In the genomic region with DNA sequence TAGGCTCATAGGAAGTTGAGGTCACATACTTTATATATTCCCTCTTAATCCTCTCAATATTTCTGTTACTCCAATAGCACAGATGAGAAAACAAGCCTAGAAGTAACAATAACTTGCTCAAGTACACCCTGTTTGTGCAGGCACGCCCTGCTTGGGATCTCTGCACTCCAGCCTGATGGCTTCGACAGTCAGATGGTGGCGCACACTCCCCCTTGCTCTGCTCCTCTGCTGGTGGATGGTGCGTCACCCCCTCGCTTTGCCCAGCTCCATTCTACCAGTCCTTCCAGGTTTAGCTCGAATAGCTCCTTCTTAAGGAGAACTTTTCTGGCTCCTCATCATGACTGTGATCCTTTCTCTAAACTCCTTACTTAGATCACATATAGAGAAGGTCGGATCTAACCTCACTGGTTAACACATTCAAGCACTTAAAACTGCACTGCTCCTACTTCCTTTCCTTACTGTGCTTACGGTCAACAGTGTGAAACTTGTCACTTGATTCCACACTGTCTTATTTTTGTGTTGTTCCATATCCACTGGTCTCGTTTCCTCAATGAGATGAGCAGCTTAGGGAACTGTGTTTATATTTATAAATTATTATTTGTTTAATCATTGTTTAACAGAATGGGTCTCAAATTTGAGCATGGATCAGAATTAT, we compare ENCODE assay signal across 28 cellular contexts. TPM values are rescaled to one million over a fixed set of nuclear protein-coding genes. Genes with fewer than 3 reads are reported as not detected.
DNase-seq lines count a peak whose midpoint lies in the region; ATAC-seq and TF ChIP-seq lines count a peak whose summit lies in the region.
"Had no signal": no experiment of that assay in that cellular context is flagged by ENCODE, and none has a peak within 500 bp of the region (broad histone marks: within the 10 kb centered on the region; RNA-seq: fewer than 3 reads in every experiment).

No MANE protein-coding gene starts in this region.

- H3K4me1 Mint-ChIP-seq in endothelial cell (ENCODE audit: unreplicated experiment) = peaks cover 56% of the 10 kb centered on the region
- H3K4me1 Mint-ChIP-seq in activated CD8-positive, alpha-beta T cell treated with anti-CD3 and anti-CD28 coated beads for 36 hours (ENCODE audit: low read depth) = peaks cover 25% of the 10 kb centered on the region

- TF ChIP-seq POLR2A in vagina (IDR thresholded peaks at IDR 0.05) = no peak

- H3K27ac ChIP-seq in heart right ventricle = peak overlapping the region in 9 of 10 donors; percentile 17 to 87 (median 71)
- peak overlapping the region; percentile 43 for H3K27ac ChIP-seq in neutrophil
- peak overlapping the region; percentile 50 for H3K27ac ChIP-seq in vagina
- no peak overlapping the region for H3K27ac ChIP-seq in brain microvascular endothelial cell
- H3K27ac ChIP-seq: C4-2B, GM23248, neural progenitor cell had no signal

- H3K27me3 Mint-ChIP-seq in endothelial cell (ENCODE audit: unreplicated experiment) = peaks cover 1% of the 10 kb centered on the region
- no peaks in the 10 kb centered on the region for H3K27me3 Mint-ChIP-seq in activated CD8-positive, alpha-beta T cell treated with anti-CD3 and anti-CD28 coated beads for 36 hours

- intact Hi-C loops in heart right ventricle (cut with DNase I) = no loop called here
- intact Hi-C loops in Right ventricle myocardium superior (cut with DNase I) = no loop called here
- intact Hi-C loops in vagina (cut with DNase I) = no loop called here
- intact Hi-C loops in activated CD8-positive, alpha-beta T cell treated with anti-CD3 and anti-CD28 coated beads for 36 hours (cut with micrococcal nuclease) = no loop called here

- peak overlapping the region; percentile 8 for H3K4me3 Mint-ChIP-seq in endothelial cell (ENCODE audit: unreplicated experiment)
- no peak overlapping the region for H3K4me3 Mint-ChIP-seq in activated CD8-positive, alpha-beta T cell treated with anti-CD3 and anti-CD28 coated beads for 36 hours
- H3K4me3 Mint-ChIP-seq: activated CD4-positive, alpha-beta T cell treated with anti-CD3 and anti-CD28 coated beads for 36 hours; activated naive CD8-positive, alpha-beta T cell treated with anti-CD3 and anti-CD28 coated beads for 36 hours; activated T-cell treated with anti-CD3 and anti-CD28 coated beads, Interleukin-2, amount 50 U/mL, for 72 hours; neural progenitor cell had no signal

- 76 to 81% methylated on average over 9 of the region's 9 CpGs for WGBS in heart right ventricle, 2 donors

- in situ Hi-C loops in brain microvascular endothelial cell (cut with HindIII; ENCODE audit: low pct_ligation_motif_present, low sequenced_read_pairs) = no loop called here

- H3K9me3 ChIP-seq in heart right ventricle (no peaks in the 10 kb centered on the region), neutrophil (no peaks in the 10 kb centered on the region), vagina (no peaks in the 10 kb centered on the region)

- no peak for ATAC-seq in heart right ventricle
- no peak for ATAC-seq in Right ventricle myocardium superior (ENCODE audit: poor library complexity)
- no peak for ATAC-seq in activated CD8-positive, alpha-beta T cell treated with anti-CD3 and anti-CD28 coated beads for 36 hours
- ATAC-seq: activated CD4-positive, alpha-beta T cell treated with anti-CD3 and anti-CD28 coated beads for 36 hours; activated T-cell treated with anti-CD3 and anti-CD28 coated beads, Interleukin-2, amount 50 U/mL, for 72 hours had no signal

- POLR2A ChIA-PET in activated CD8-positive, alpha-beta T cell treated with anti-CD3 and anti-CD28 coated beads for 36 hours (lab: Charles Lee) = no interaction called here

- H3K36me3 Mint-ChIP-seq in endothelial cell (ENCODE audit: low read depth, unreplicated experiment) = no peaks in the 10 kb centered on the region
- no peaks in the 10 kb centered on the region for H3K36me3 Mint-ChIP-seq in activated CD8-positive, alpha-beta T cell treated with anti-CD3 and anti-CD28 coated beads for 36 hours (ENCODE audit: low read depth)
- H3K36me3 Mint-ChIP-seq: activated naive CD8-positive, alpha-beta T cell treated with anti-CD3 and anti-CD28 coated beads for 36 hours; neural progenitor cell had no signal

- H3K27me3 ChIP-seq in heart right ventricle = no peaks in the 10 kb centered on the region
- H3K27me3 ChIP-seq in neutrophil = no peaks in the 10 kb centered on the region
- no peaks in the 10 kb centered on the region for H3K27me3 ChIP-seq in vagina
- no peaks in the 10 kb centered on the region for H3K27me3 ChIP-seq in brain microvascular endothelial cell (replicated peaks)

- peak overlapping the region; percentile 92 for H3K27ac Mint-ChIP-seq in endothelial cell (ENCODE audit: unreplicated experiment)
- no peak overlapping the region for H3K27ac Mint-ChIP-seq in activated CD8-positive, alpha-beta T cell treated with anti-CD3 and anti-CD28 coated beads for 36 hours
- H3K27ac Mint-ChIP-seq: activated CD4-positive, alpha-beta T cell treated with anti-CD3 and anti-CD28 coated beads for 36 hours; activated naive CD8-positive, alpha-beta T cell treated with anti-CD3 and anti-CD28 coated beads for 36 hours; activated T-cell treated with anti-CD3 and anti-CD28 coated beads, Interleukin-2, amount 50 U/mL, for 72 hours; neural progenitor cell had no signal

- H3K4me3 ChIP-seq in heart right ventricle (no peak overlapping the region), neutrophil (ENCODE audit: low read depth in 1 of 2, low read length in 1 of 2) (no peak overlapping the region), vagina (no peak overlapping the region), brain microvascular endothelial cell (ENCODE audit: low read depth, low read length) (no peak overlapping the region)
- H3K4me3 ChIP-seq: GM23248, neural progenitor cell had no signal

- H3K36me3 ChIP-seq in heart right ventricle (no peaks in the 10 kb centered on the region), neutrophil (no peaks in the 10 kb centered on the region), vagina (no peaks in the 10 kb centered on the region), brain microvascular endothelial cell (replicated peaks) (no peaks in the 10 kb centered on the region)
- H3K36me3 ChIP-seq: neural progenitor cell had no signal

- H3K9me3 Mint-ChIP-seq in endothelial cell (ENCODE audit: unreplicated experiment) = no peaks in the 10 kb centered on the region
- H3K9me3 Mint-ChIP-seq in activated CD8-positive, alpha-beta T cell treated with anti-CD3 and anti-CD28 coated beads for 36 hours = no peaks in the 10 kb centered on the region
- H3K9me3 Mint-ChIP-seq: activated naive CD8-positive, alpha-beta T cell treated with anti-CD3 and anti-CD28 coated beads for 36 hours; activated T-cell treated with anti-CD3 and anti-CD28 coated beads, Interleukin-2, amount 50 U/mL, for 72 hours had no signal

- CTCF ChIA-PET in activated CD8-positive, alpha-beta T cell treated with anti-CD3 and anti-CD28 coated beads for 36 hours (lab: Charles Lee) = interaction anchor here (1.4 to 1.6 kb wide), 2 partner anchors 26 to 55 kb away, joined by 3 to 4 read pairs; no protein-coding TSS in a partner anchor

- no peak for TF ChIP-seq CTCF in heart right ventricle (IDR thresholded peaks at IDR 0.05)
- TF ChIP-seq CTCF in endothelial cell (IDR thresholded peaks at IDR 0.05; ENCODE audit: unreplicated experiment) = no peak
- TF ChIP-seq CTCF in neutrophil (IDR thresholded peaks at IDR 0.05) = no peak
- TF ChIP-seq CTCF in vagina (IDR thresholded peaks at IDR 0.05) = no peak
- no peak for TF ChIP-seq CTCF in brain microvascular endothelial cell (IDR thresholded peaks at IDR 0.05; ENCODE audit: low read depth, low read length, missing control alignments)
- no peak for TF ChIP-seq CTCF in activated CD8-positive, alpha-beta T cell treated with anti-CD3 and anti-CD28 coated beads for 36 hours (IDR thresholded peaks at IDR 0.05)

- H3K4me1 ChIP-seq in heart right ventricle (peaks cover 0 to 66% (median 37%) of the 10 kb centered on the region in 9 donors), neutrophil (ENCODE audit: control insufficient read depth in 1 of 2, insufficient read depth in 1 of 2, low read depth in 1 of 2, low read length in 1 of 2) (peaks cover 64 to 78% of the 10 kb centered on the region in 2 experiments), vagina (peaks cover 23% of the 10 kb centered on the region)

- DNase-seq in heart right ventricle (no peak), Right ventricle myocardium superior (no peak), endothelial cell (ENCODE audit: low spot score) (no peak), vagina (ENCODE audit: extremely low spot score in 2 of 2) (no peak), brain microvascular endothelial cell (no peak), NCI-H128 (lab: John Stamatoyannopoulos, UW; ENCODE audit: unreplicated experiment) (no peak)
- DNase-seq in activated CD8-positive, alpha-beta T cell treated with anti-CD3 and anti-CD28 coated beads for 36 hours = no peak
- DNase-seq: activated CD4-positive, alpha-beta T cell treated with anti-CD3 and anti-CD28 coated beads for 36 hours; activated naive CD8-positive, alpha-beta T cell treated with anti-CD3 and anti-CD28 coated beads for 36 hours; activated T-cell treated with anti-CD3 and anti-CD28 coated beads, Interleukin-2, amount 50 U/mL, for 72 hours; cortex of kidney; DMS153; GF-D8; GM23248; hypothalamus; NCI-H1694 treated with DMSO at 0.1 percent for 48 hours; NCI-H69; SHP77; stimulated activated CD4-positive, alpha-beta T cell treated with anti-CD3 and anti-CD28 coated beads, Interleukin-4, amount 100 ng/mL, for 4 hours had no signal

RNA-seq across cellular contexts. Expression of gene TSPAN2, which starts 3.0 kb away (rescaled TPM):
- total RNA-seq in heart right ventricle (10 to 100 TPM in 5 of 10 donors, 1 to 10 TPM in 5; 4.0 to 17.7 (median 9.5) TPM), Right ventricle myocardium superior (12.2 TPM), endothelial cell (ENCODE audit: unreplicated experiment) (57.9 TPM), vagina (10.6 TPM)
- polyA plus RNA-seq in heart right ventricle = 1 to 10 TPM; 5.0 to 5.1 TPM
- total RNA-seq in activated CD8-positive, alpha-beta T cell treated with anti-CD3 and anti-CD28 coated beads for 36 hours = under 1 TPM; 0.74 to 0.90 TPM

RNA-seq across cellular contexts. Expression of gene TSHB, which starts 56.7 kb away (rescaled TPM):
- total RNA-seq in heart right ventricle = not detected
- polyA plus RNA-seq in heart right ventricle = not detected
- not detected for total RNA-seq in Right ventricle myocardium superior
- total RNA-seq in endothelial cell (ENCODE audit: unreplicated experiment) = not detected
- total RNA-seq in vagina = not detected
- total RNA-seq in activated CD8-positive, alpha-beta T cell treated with anti-CD3 and anti-CD28 coated beads for 36 hours = not detected
- total RNA-seq: A673; activated CD4-positive, alpha-beta T cell treated with anti-CD3 and anti-CD28 coated beads for 36 hours; activated naive CD8-positive, alpha-beta T cell treated with anti-CD3 and anti-CD28 coated beads for 36 hours; activated T-cell treated with anti-CD3 and anti-CD28 coated beads, Interleukin-2, amount 50 U/mL, for 72 hours; fibroblast of villous mesenchyme; GM23248; kidney epithelial cell; mesenteric fat pad; OCI-LY7; pulmonary artery endothelial cell had no signal
- polyA plus RNA-seq: GM23248 had no signal
